ENCODE assay signal across 15 cellular contexts in genomic region chr2:42110287-42110973, GRCh38. TPM values are rescaled to one million over a fixed set of nuclear protein-coding genes. Genes with fewer than 3 reads are reported as not detected.
A peak's percentile ranks its signal among the peaks of the same experiment; 100 is the strongest.
DNase-seq lines count a peak whose midpoint lies in the region; ATAC-seq and TF ChIP-seq lines count a peak whose summit lies in the region.
"Had no signal": no experiment of that assay in that cellular context is flagged by ENCODE, and none has a peak within 500 bp of the region (broad histone marks: within the 10 kb centered on the region; RNA-seq: fewer than 3 reads in every experiment).

No MANE protein-coding gene starts in this region.

- peak overlapping the region; percentile 14 for H3K27ac ChIP-seq in trophoblast cell (ENCODE audit: low read depth, low read length)
- H3K27ac ChIP-seq: adrenal gland, BLaER1, coronary artery had no signal

- no peak overlapping the region for H4K91ac ChIP-seq in trophoblast cell (ENCODE audit: low read depth, low read length)

- no peaks in the 10 kb centered on the region for H3K79me2 ChIP-seq in trophoblast cell (ENCODE audit: control insufficient read depth, insufficient read depth, low read length, poor library complexity)

- H3K23ac ChIP-seq in trophoblast cell (ENCODE audit: low read length): no peak overlapping the region

- H3K4me1 ChIP-seq in BE2C (peaks cover 16% of the 10 kb centered on the region), trophoblast cell (ENCODE audit: control insufficient read depth in 1 of 2, insufficient read depth in 2 of 2, low read length in 2 of 2) (peaks cover 14 to 15% of the 10 kb centered on the region in 2 experiments)

- H3K18ac ChIP-seq in trophoblast cell (ENCODE audit: low read length): no peak overlapping the region

- H2AK5ac ChIP-seq in trophoblast cell (ENCODE audit: low read length): no peak overlapping the region

- peaks cover 8% of the 10 kb centered on the region for H3K79me1 ChIP-seq in trophoblast cell (ENCODE audit: low read length)

- H3K4me3 ChIP-seq in BE2C (ENCODE audit: low read depth, low read length) (no peak overlapping the region), fibroblast of the aortic adventitia (ENCODE audit: low read depth, low read length) (no peak overlapping the region), trophoblast cell (ENCODE audit: low read depth, low read length) (no peak overlapping the region)
- H3K4me3 ChIP-seq: adrenal gland, BLaER1, coronary artery had no signal

- H2BK120ac ChIP-seq in trophoblast cell (ENCODE audit: insufficient read depth, low read length, poor library complexity): peak overlapping the region; percentile 11

- no peaks in the 10 kb centered on the region for H3K9me3 ChIP-seq in BE2C
- no peaks in the 10 kb centered on the region for H3K9me3 ChIP-seq in trophoblast cell (ENCODE audit: insufficient read depth, low read depth, low read length)
- H3K9me3 ChIP-seq: adrenal gland, BLaER1 had no signal

- DNase-seq in BE2C (peak; percentile 33), fibroblast of the aortic adventitia (ENCODE audit: low read depth) (peak; percentile 80), trophoblast cell (no peak), COLO668 (lab: John Stamatoyannopoulos, UW; ENCODE audit: unreplicated experiment) (no peak), NOMO-1 (lab: John Stamatoyannopoulos, UW; ENCODE audit: unreplicated experiment in 2 of 2) (no peak), cerebellar cortex (ENCODE audit: low spot score) (no peak), RKO (ENCODE audit: low spot score) (no peak)
- DNase-seq: activated CD4-positive, alpha-beta T cell treated with anti-CD3 and anti-CD28 coated beads, Interleukin-2, amount 10 ng/mL, durations not matched to agents 7 days and 5 days; activated T-cell treated with anti-CD3 and anti-CD28 coated beads, Interleukin-2, amount 50 U/mL, for 48 hours; NCI-H2107; stimulated activated naive CD8-positive, alpha-beta T cell treated with anti-CD3 and anti-CD28 coated beads, Interleukin-15, amount 100 ng/mL, for 72 hours had no signal

- TF ChIP-seq CTCF in BE2C (IDR thresholded peaks at IDR 0.05; ENCODE audit: low read depth, low read length): no peak
- TF ChIP-seq CTCF in fibroblast of the aortic adventitia (IDR thresholded peaks at IDR 0.05; ENCODE audit: insufficient read depth, low read length): no peak

- H3K27me3 ChIP-seq in BE2C (no peaks in the 10 kb centered on the region), trophoblast cell (ENCODE audit: insufficient read depth, low read length) (no peaks in the 10 kb centered on the region)
- H3K27me3 ChIP-seq: adrenal gland, BLaER1 had no signal

- no peak overlapping the region for H3K14ac ChIP-seq in trophoblast cell (ENCODE audit: low read length)

- H4K8ac ChIP-seq in trophoblast cell (ENCODE audit: low read depth, low read length): no peak overlapping the region

- H3K4ac ChIP-seq in trophoblast cell (ENCODE audit: low read depth, low read length): no peak overlapping the region

- H4K12ac ChIP-seq in trophoblast cell (ENCODE audit: low read depth, low read length): no peak overlapping the region

- H3K9ac ChIP-seq in trophoblast cell (ENCODE audit: low read length): no peak overlapping the region
- H3K9ac ChIP-seq: BLaER1 had no signal

- H2BK5ac ChIP-seq in trophoblast cell (ENCODE audit: low read depth, low read length, poor library complexity): peak overlapping the region; percentile 15

- no CpG with 5 or more reads among the region's 9 CpGs for WGBS in trophoblast cell (ENCODE audit: extremely low coverage, insufficient coverage, insufficient read length)

- no peak overlapping the region for H3K4me2 ChIP-seq in trophoblast cell (ENCODE audit: low read length)
- H3K4me2 ChIP-seq: BLaER1 had no signal

- no peak overlapping the region for H2AFZ ChIP-seq in trophoblast cell (ENCODE audit: insufficient read depth, low read length, poor library complexity)

- H2BK12ac ChIP-seq in trophoblast cell (ENCODE audit: low read length): peak overlapping the region; percentile 37

- no peaks in the 10 kb centered on the region for H3K36me3 ChIP-seq in BE2C
- H3K36me3 ChIP-seq in trophoblast cell (ENCODE audit: control insufficient read depth in 1 of 2, insufficient read depth in 2 of 2, low read length in 2 of 2): no peaks in the 10 kb centered on the region
- H3K36me3 ChIP-seq: adrenal gland, BLaER1 had no signal

- peak; percentile 96 for ATAC-seq in SK-N-SH treated with all-trans-retinoic acid at 6 μM for 48 hours
- ATAC-seq: stimulated activated naive CD8-positive, alpha-beta T cell treated with anti-CD3 and anti-CD28 coated beads, Interleukin-15, amount 100 ng/mL, for 72 hours had no signal

TF ChIP-seq in SK-N-SH treated with all-trans-retinoic acid at 6 μM for 48 hours, 23 proteins besides CTCF, POLR2A, EP300 and RAD21:
- TF ChIP-seq ZFP3 (CRISPR knock-in tag; IDR thresholded peaks at IDR 0.05) (no peak), ISL1 (CRISPR knock-in tag; IDR thresholded peaks at IDR 0.05) (no peak), PATZ1 (CRISPR knock-in tag; IDR thresholded peaks at IDR 0.05; ENCODE audit: borderline replicate concordance) (no peak), TCF4 (CRISPR knock-in tag; IDR thresholded peaks at IDR 0.05; ENCODE audit: borderline replicate concordance) (no peak)

RNA-seq across cellular contexts. Expression of gene EML4, which starts 58.7 kb away (rescaled TPM):
- 128 TPM for polyA plus RNA-seq in BE2C (2012; ENCODE audit: insufficient read depth, insufficient read length, low read depth)
- total RNA-seq in fibroblast of the aortic adventitia (ENCODE audit: low replicate concordance): 49.9 and 50.9 TPM in 2 replicates
- polyA plus RNA-seq in trophoblast cell (2013): 32.8 and 33.8 TPM in 2 replicates

Comparison
In these comparisons a context has a peak if more than half of its experiments do, and no peak if none do; other contexts are left out.
1. DNase-seq: peak in BE2C (single experiment) and fibroblast of the aortic adventitia (single experiment); none in trophoblast cell (0 of 2), COLO668 (single experiment), NOMO-1 (0 of 2), cerebellar cortex (single experiment) and RKO (single experiment).